In the genomic region with DNA sequence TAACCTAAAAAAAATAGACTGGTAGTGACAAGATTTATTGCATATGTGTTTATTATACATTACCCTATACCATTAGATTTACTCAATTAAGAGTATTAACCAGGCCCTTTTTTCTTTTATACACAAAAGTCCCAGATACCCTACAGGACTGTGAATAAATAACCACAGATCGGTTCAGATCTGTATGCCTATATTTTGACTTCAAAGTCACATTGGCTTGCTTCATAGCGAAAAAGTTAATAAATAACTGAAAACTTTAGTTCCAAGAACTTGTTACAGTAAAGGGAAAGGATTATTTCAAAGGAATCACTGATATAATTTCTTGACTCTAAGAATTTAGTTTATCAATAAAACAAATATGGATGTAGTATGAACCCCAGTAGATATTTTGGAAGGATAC, we compare ENCODE assay signal across 23 cellular contexts.
"Had no signal": no experiment of that assay in that cellular context is flagged by ENCODE, and none has a peak within 500 bp of the region (broad histone marks: within the 10 kb centered on the region; RNA-seq: fewer than 3 reads in every experiment).

No MANE protein-coding gene starts in this region.

- H3K4me3 ChIP-seq: dorsolateral prefrontal cortex, heart right ventricle, lung, smooth muscle cell, testis, tibial nerve had no signal

- H3K4me2 ChIP-seq: smooth muscle cell had no signal

- DNase-seq: central memory CD4-positive, alpha-beta T cell; cortex of kidney; dorsolateral prefrontal cortex; effector CD8-positive, alpha-beta T cell; heart right ventricle; islet precursor cell; left ventricle myocardium superior; mesendoderm; naive thymus-derived CD4-positive, alpha-beta T cell; posterior cingulate gyrus; right cardiac atrium; stimulated activated CD4-positive, alpha-beta T cell treated with anti-CD3 and anti-CD28 coated beads, Interleukin-4, amount 100 ng/mL, for 1 hour; stimulated activated CD8-positive, alpha-beta memory T cell treated with anti-CD3 and anti-CD28 coated beads, Interleukin-4, amount 100 ng/mL, for 48 hours; stimulated activated naive CD8-positive, alpha-beta T cell treated with anti-CD3 and anti-CD28 coated beads, Interleukin-15, Interleukin-2, amounts not matched to agents 100 U/mL and 50 U/mL, for 24 hours; testis had no signal

- H3K9me3 ChIP-seq: heart right ventricle, neutrophil, testis, tibial nerve had no signal

- H3K27me3 ChIP-seq: dorsolateral prefrontal cortex, heart right ventricle, neutrophil, testis, tibial nerve had no signal

- H3K4me1 ChIP-seq: heart right ventricle, testis, tibial nerve had no signal

- H3K4me1 Mint-ChIP-seq: stimulated activated effector memory CD8-positive, alpha-beta T cell treated with anti-CD3 and anti-CD28 coated beads, Interleukin-12 subunit alpha, Interleukin-12 subunit beta, amount 100 ng/mL, for 72 hours had no signal

- H3K4me3 Mint-ChIP-seq: naive thymus-derived CD4-positive, alpha-beta T cell; stimulated activated effector memory CD8-positive, alpha-beta T cell treated with anti-CD3 and anti-CD28 coated beads, Interleukin-12 subunit alpha, Interleukin-12 subunit beta, amount 100 ng/mL, for 72 hours had no signal

- FAIRE-seq: endometrium, frontal cortex had no signal

- H3K27ac ChIP-seq: dorsolateral prefrontal cortex, heart right ventricle, neutrophil, testis, tibial nerve had no signal

- ATAC-seq: esophagus mucosa; heart right ventricle; left ventricle myocardium superior; naive thymus-derived CD4-positive, alpha-beta T cell; right cardiac atrium; stimulated activated effector memory CD8-positive, alpha-beta T cell treated with anti-CD3 and anti-CD28 coated beads, Interleukin-12 subunit alpha, Interleukin-12 subunit beta, amount 100 ng/mL, for 72 hours; stimulated activated naive CD8-positive, alpha-beta T cell treated with anti-CD3 and anti-CD28 coated beads, Interleukin-15, Interleukin-2, amounts not matched to agents 100 U/mL and 50 U/mL, for 24 hours had no signal

- H3K27me3 Mint-ChIP-seq: naive thymus-derived CD4-positive, alpha-beta T cell had no signal

- H3K27ac Mint-ChIP-seq: naive thymus-derived CD4-positive, alpha-beta T cell; stimulated activated effector memory CD8-positive, alpha-beta T cell treated with anti-CD3 and anti-CD28 coated beads, Interleukin-12 subunit alpha, Interleukin-12 subunit beta, amount 100 ng/mL, for 72 hours had no signal

- H3K9me3 Mint-ChIP-seq: naive thymus-derived CD4-positive, alpha-beta T cell; stimulated activated effector memory CD8-positive, alpha-beta T cell treated with anti-CD3 and anti-CD28 coated beads, Interleukin-12 subunit alpha, Interleukin-12 subunit beta, amount 100 ng/mL, for 72 hours had no signal
